ENCODE assay signal across 20 cellular contexts in the genomic region with DNA sequence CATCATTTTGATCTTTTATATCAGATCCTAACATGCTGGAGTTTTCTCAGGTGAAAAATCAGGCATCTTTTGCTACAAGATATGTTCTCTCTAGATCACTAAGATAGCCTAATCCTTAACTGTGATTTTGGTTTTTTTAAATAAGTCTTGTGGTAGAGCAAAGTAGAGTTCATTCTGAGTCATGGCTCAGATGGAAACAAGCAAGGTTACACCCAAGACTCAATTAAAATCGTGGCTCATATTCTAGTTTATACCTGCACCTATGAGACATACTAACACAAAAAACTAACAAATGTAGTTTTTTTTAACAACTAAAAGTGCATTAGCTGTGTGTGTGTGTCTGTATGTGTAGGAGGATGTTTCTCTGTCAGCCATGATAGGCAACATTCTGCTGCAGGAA.
"Had no signal": no experiment of that assay in that cellular context is flagged by ENCODE, and none has a peak within 500 bp of the region (broad histone marks: within the 10 kb centered on the region; RNA-seq: fewer than 3 reads in every experiment).

No MANE protein-coding gene starts in this region.

- H3K36me3 ChIP-seq: colonic mucosa, right lobe of liver, spleen, tibial artery had no signal

- H3K4me1 ChIP-seq: colonic mucosa, right lobe of liver, spleen had no signal

- DNase-seq: activated CD4-positive, alpha-beta T cell treated with anti-CD3 and anti-CD28 coated beads for 36 hours; activated CD8-positive, alpha-beta memory T cell treated with anti-CD3 and anti-CD28 coated beads, Interleukin-2, amount 50 U/mL, for 4 hours; activated CD8-positive, alpha-beta T cell treated with anti-CD3 and anti-CD28 coated beads for 36 hours; activated gamma-delta T cell treated with Interleukin-2 at 50 U/mL for 16 hours; activated naive CD8-positive, alpha-beta T cell treated with anti-CD3 and anti-CD28 coated beads, Interleukin-2, amount 10 ng/mL, durations not matched to agents 7 days and 5 days; activated T-cell treated with anti-CD3 and anti-CD28 coated beads, Interleukin-2, amount 50 U/mL, for 72 hours; aorta; caudate nucleus; colonic mucosa; effector memory CD4-positive, alpha-beta T cell; natural killer cell; nucleus accumbens; right lobe of liver; spleen; stimulated activated CD4-positive, alpha-beta T cell treated with anti-CD3 and anti-CD28 coated beads, Interleukin-1b, Interleukin-23, amount 100 ng/mL, for 48 hours; T-cell; T1000; tibial artery had no signal

- H3K36me3 Mint-ChIP-seq: activated naive CD8-positive, alpha-beta T cell treated with anti-CD3 and anti-CD28 coated beads, Interleukin-2, amount 10 ng/mL, durations not matched to agents 7 days and 5 days; natural killer cell; stimulated activated memory B cell treated with anti-CD40 and anti-IgM and Interleukin-4, amounts not matched to agents 10 μg/mL and 1 μg/mL and 100 μg/mL, for 72 hours; T-cell had no signal

- H3K27me3 ChIP-seq: colonic mucosa, right lobe of liver, spleen, tibial artery had no signal

- H3K4me1 Mint-ChIP-seq: activated CD4-positive, alpha-beta T cell treated with anti-CD3 and anti-CD28 coated beads for 36 hours; activated naive CD8-positive, alpha-beta T cell treated with anti-CD3 and anti-CD28 coated beads, Interleukin-2, amount 10 ng/mL, durations not matched to agents 7 days and 5 days; natural killer cell; stimulated activated memory B cell treated with anti-CD40 and anti-IgM and Interleukin-4, amounts not matched to agents 10 μg/mL and 1 μg/mL and 100 μg/mL, for 72 hours; T-cell had no signal

- H3K4me3 ChIP-seq: colonic mucosa, right lobe of liver, spleen, tibial artery had no signal

- H3K27ac Mint-ChIP-seq: activated CD4-positive, alpha-beta T cell treated with anti-CD3 and anti-CD28 coated beads for 36 hours; activated CD8-positive, alpha-beta T cell treated with anti-CD3 and anti-CD28 coated beads for 36 hours; activated naive CD8-positive, alpha-beta T cell treated with anti-CD3 and anti-CD28 coated beads, Interleukin-2, amount 10 ng/mL, durations not matched to agents 7 days and 5 days; activated T-cell treated with anti-CD3 and anti-CD28 coated beads, Interleukin-2, amount 50 U/mL, for 72 hours; natural killer cell; stimulated activated memory B cell treated with anti-CD40 and anti-IgM and Interleukin-4, amounts not matched to agents 10 μg/mL and 1 μg/mL and 100 μg/mL, for 72 hours; T-cell had no signal

- H3K9me3 ChIP-seq: colonic mucosa, right lobe of liver, spleen, tibial artery had no signal

- H3K27ac ChIP-seq: colonic mucosa, right lobe of liver, spleen, tibial artery, VCaP had no signal

- H3K4me3 Mint-ChIP-seq: activated CD4-positive, alpha-beta T cell treated with anti-CD3 and anti-CD28 coated beads for 36 hours; activated CD8-positive, alpha-beta T cell treated with anti-CD3 and anti-CD28 coated beads for 36 hours; activated naive CD8-positive, alpha-beta T cell treated with anti-CD3 and anti-CD28 coated beads, Interleukin-2, amount 10 ng/mL, durations not matched to agents 7 days and 5 days; activated T-cell treated with anti-CD3 and anti-CD28 coated beads, Interleukin-2, amount 50 U/mL, for 72 hours; natural killer cell; stimulated activated memory B cell treated with anti-CD40 and anti-IgM and Interleukin-4, amounts not matched to agents 10 μg/mL and 1 μg/mL and 100 μg/mL, for 72 hours; T-cell had no signal

- H3K27me3 Mint-ChIP-seq: activated CD4-positive, alpha-beta T cell treated with anti-CD3 and anti-CD28 coated beads for 36 hours; activated CD8-positive, alpha-beta T cell treated with anti-CD3 and anti-CD28 coated beads for 36 hours; activated naive CD8-positive, alpha-beta T cell treated with anti-CD3 and anti-CD28 coated beads, Interleukin-2, amount 10 ng/mL, durations not matched to agents 7 days and 5 days; stimulated activated memory B cell treated with anti-CD40 and anti-IgM and Interleukin-4, amounts not matched to agents 10 μg/mL and 1 μg/mL and 100 μg/mL, for 72 hours; T-cell had no signal

- ATAC-seq: activated CD4-positive, alpha-beta T cell treated with anti-CD3 and anti-CD28 coated beads for 36 hours; activated CD8-positive, alpha-beta T cell treated with anti-CD3 and anti-CD28 coated beads for 36 hours; activated T-cell treated with anti-CD3 and anti-CD28 coated beads, Interleukin-2, amount 50 U/mL, for 72 hours; natural killer cell; right lobe of liver; stimulated activated memory B cell treated with anti-CD40 and anti-IgM and Interleukin-4, amounts not matched to agents 10 μg/mL and 1 μg/mL and 100 μg/mL, for 72 hours; T-cell had no signal

- H3K9me3 Mint-ChIP-seq: activated naive CD8-positive, alpha-beta T cell treated with anti-CD3 and anti-CD28 coated beads, Interleukin-2, amount 10 ng/mL, durations not matched to agents 7 days and 5 days; stimulated activated memory B cell treated with anti-CD40 and anti-IgM and Interleukin-4, amounts not matched to agents 10 μg/mL and 1 μg/mL and 100 μg/mL, for 72 hours had no signal
